Comparison of ENCODE assay signal across 8 cellular contexts in genomic region chr20:3751664-3752385, GRCh38. TPM values are rescaled to one million over a fixed set of nuclear protein-coding genes. Genes with fewer than 3 reads are reported as not detected.
DNase-seq lines count a peak whose midpoint lies in the region; ATAC-seq and TF ChIP-seq lines count a peak whose summit lies in the region.

No MANE protein-coding gene starts in this region.

- peak; percentile 19 to 61 for ATAC-seq in natural killer cell treated with Interleukin-12 subunit alpha and Interleukin-12 subunit beta and Interleukin-15 and Interleukin-18, amount 100 ng/mL, for 72 hours

- H3K9me3 Mint-ChIP-seq in IgD-negative memory B cell = no peaks in the 10 kb centered on the region
- no peaks in the 10 kb centered on the region for H3K9me3 Mint-ChIP-seq in natural killer cell treated with Interleukin-12 subunit alpha and Interleukin-12 subunit beta and Interleukin-15 and Interleukin-18, amount 100 ng/mL, for 72 hours

- peaks cover 0 to 15% (median 0%) of the 10 kb centered on the region in 4 donors for H3K4me1 ChIP-seq in tibial artery

- DNase-seq in activated CD4-positive, alpha-beta T cell treated with anti-CD3 and anti-CD28 coated beads, Interleukin-2, amount 50 U/mL, for 24 hours (ENCODE audit: low read depth in 1 of 2, low spot score in 1 of 2) = peak; percentile 23 to 28
- peak; percentile 63 for DNase-seq in epithelial cell of esophagus (ENCODE audit: low read depth)
- DNase-seq in natural killer cell treated with Interleukin-12 subunit alpha and Interleukin-12 subunit beta and Interleukin-15 and Interleukin-18, amount 100 ng/mL, for 72 hours (ENCODE audit: low spot score) = no peak
- DNase-seq in tibial artery = peak in 1 of 2 donors; percentile 38
- no peak for DNase-seq in NCI-H1048 (lab: John Stamatoyannopoulos, UW)
- DNase-seq in MG63 = no peak
- DNase-seq in ureter (ENCODE audit: low spot score) = no peak

- no peaks in the 10 kb centered on the region for H3K36me3 Mint-ChIP-seq in IgD-negative memory B cell
- no peaks in the 10 kb centered on the region for H3K36me3 Mint-ChIP-seq in natural killer cell treated with Interleukin-12 subunit alpha and Interleukin-12 subunit beta and Interleukin-15 and Interleukin-18, amount 100 ng/mL, for 72 hours

- H3K27ac Mint-ChIP-seq in IgD-negative memory B cell = peak overlapping the region in 1 of 3 donors; percentile 34
- no peak overlapping the region for H3K27ac Mint-ChIP-seq in natural killer cell treated with Interleukin-12 subunit alpha and Interleukin-12 subunit beta and Interleukin-15 and Interleukin-18, amount 100 ng/mL, for 72 hours

- peaks cover 2% of the 10 kb centered on the region for H3K27me3 Mint-ChIP-seq in IgD-negative memory B cell
- H3K27me3 Mint-ChIP-seq in natural killer cell treated with Interleukin-12 subunit alpha and Interleukin-12 subunit beta and Interleukin-15 and Interleukin-18, amount 100 ng/mL, for 72 hours = no peaks in the 10 kb centered on the region

- H3K9me3 ChIP-seq in tibial artery = no peaks in the 10 kb centered on the region
- H3K9me3 ChIP-seq in MG63 = no peaks in the 10 kb centered on the region

- H3K4me3 ChIP-seq in epithelial cell of esophagus (ENCODE audit: low read length) (peak overlapping the region; percentile 18), tibial artery (peak overlapping the region; percentile 32 to 44), MG63 (no peak overlapping the region)

- intact Hi-C loops in tibial artery (cut with DNase I; ENCODE audit: low total_unique reads) = no loop called here

- H3K4me3 Mint-ChIP-seq in IgD-negative memory B cell = peak overlapping the region; percentile 18 to 85 (median 48)
- no peak overlapping the region for H3K4me3 Mint-ChIP-seq in natural killer cell treated with Interleukin-12 subunit alpha and Interleukin-12 subunit beta and Interleukin-15 and Interleukin-18, amount 100 ng/mL, for 72 hours

- peaks cover 0 to 10% (median 5%) of the 10 kb centered on the region in 3 donors for H3K4me1 Mint-ChIP-seq in IgD-negative memory B cell
- peaks cover 0 to 7% of the 10 kb centered on the region in 2 donors for H3K4me1 Mint-ChIP-seq in natural killer cell treated with Interleukin-12 subunit alpha and Interleukin-12 subunit beta and Interleukin-15 and Interleukin-18, amount 100 ng/mL, for 72 hours (ENCODE audit: low read depth in 2 of 2)

- TF ChIP-seq CTCF in epithelial cell of esophagus (IDR thresholded peaks at IDR 0.05; ENCODE audit: insufficient read depth, low read depth, low read length, missing control alignments) (no peak), tibial artery (IDR thresholded peaks at IDR 0.05) (no peak)

- H3K27me3 ChIP-seq in tibial artery = peaks cover 0 to 35% of the 10 kb centered on the region in 2 donors
- H3K27me3 ChIP-seq in MG63 = no peaks in the 10 kb centered on the region

- H3K36me3 ChIP-seq in tibial artery = peaks cover 0 to 12% (median 0%) of the 10 kb centered on the region in 3 donors
- H3K36me3 ChIP-seq in MG63 = no peaks in the 10 kb centered on the region; the same call in 1 of the 2 replicates

- no peak overlapping the region for H3K27ac ChIP-seq in tibial artery

RNA-seq across cellular contexts. Expression of gene ADISSP, which starts 15.7 kb away (rescaled TPM):
- polyA plus RNA-seq in IgD-negative memory B cell = 30.0 TPM
- 10 to 100 TPM; 29.5 to 89.2 TPM for total RNA-seq in natural killer cell treated with Interleukin-12 subunit alpha and Interleukin-12 subunit beta and Interleukin-15 and Interleukin-18, amount 100 ng/mL, for 72 hours
- 42.8 and 66.6 TPM in 2 replicates for total RNA-seq in MG63 (2014; rRNA removed; shearing (Covaris generic); ENCODE audit: low replicate concordance)
- 36.6 TPM for total RNA-seq in ureter

RNA-seq across cellular contexts. Expression of gene HSPA12B, which starts 19.3 kb away (rescaled TPM):
- not detected for polyA plus RNA-seq in IgD-negative memory B cell
- not detected for total RNA-seq in natural killer cell treated with Interleukin-12 subunit alpha and Interleukin-12 subunit beta and Interleukin-15 and Interleukin-18, amount 100 ng/mL, for 72 hours
- total RNA-seq in MG63 (2014; rRNA removed; shearing (Covaris generic); ENCODE audit: low replicate concordance) = 0.03 TPM in 1 of 2 replicates, not detected in the other
- total RNA-seq in ureter = 9.7 TPM

RNA-seq across cellular contexts. Expression of gene SPEF1, which starts 29.4 kb away (rescaled TPM):
- not detected for polyA plus RNA-seq in IgD-negative memory B cell
- total RNA-seq in natural killer cell treated with Interleukin-12 subunit alpha and Interleukin-12 subunit beta and Interleukin-15 and Interleukin-18, amount 100 ng/mL, for 72 hours = under 1 TPM; 0.24 to 0.36 TPM
- 0.95 TPM in 1 of 2 replicates, not detected in the other for total RNA-seq in MG63 (2014; rRNA removed; shearing (Covaris generic); ENCODE audit: low replicate concordance)
- 0.29 TPM for total RNA-seq in ureter

RNA-seq across cellular contexts. Expression of gene CENPB, which starts 34.7 kb away (rescaled TPM):
- 1.1 TPM for polyA plus RNA-seq in IgD-negative memory B cell
- 100 to 1,000 TPM in 1 of 2 donors, 10 to 100 TPM in 1; 75.4 to 118 TPM for total RNA-seq in natural killer cell treated with Interleukin-12 subunit alpha and Interleukin-12 subunit beta and Interleukin-15 and Interleukin-18, amount 100 ng/mL, for 72 hours
- 50.0 and 81.5 TPM in 2 replicates for total RNA-seq in MG63 (2014; rRNA removed; shearing (Covaris generic); ENCODE audit: low replicate concordance)
- total RNA-seq in ureter = 84.1 TPM

RNA-seq across cellular contexts. Expression of gene SIGLEC1, which starts 39.4 kb away (rescaled TPM):
- not detected for polyA plus RNA-seq in IgD-negative memory B cell
- total RNA-seq in natural killer cell treated with Interleukin-12 subunit alpha and Interleukin-12 subunit beta and Interleukin-15 and Interleukin-18, amount 100 ng/mL, for 72 hours = under 1 TPM in 1 of 2 donors, not detected in 1; 0.08 TPM
- total RNA-seq in MG63 (2014; rRNA removed; shearing (Covaris generic); ENCODE audit: low replicate concordance) = not detected in 2 replicates
- 9.5 TPM for total RNA-seq in ureter

Comparison
In these comparisons a context has a peak if more than half of its experiments do, and no peak if none do; other contexts are left out.
1. DNase-seq: peak in activated CD4-positive, alpha-beta T cell treated with anti-CD3 and anti-CD28 coated beads, Interleukin-2, amount 50 U/mL, for 24 hours (2 of 2) and epithelial cell of esophagus (single experiment); none in natural killer cell treated with Interleukin-12 subunit alpha and Interleukin-12 subunit beta and Interleukin-15 and Interleukin-18, amount 100 ng/mL, for 72 hours (single experiment), NCI-H1048 (single experiment), MG63 (single experiment) and ureter (single experiment).
2. RNA of gene HSPA12B, which starts 19.3 kb away (total RNA-seq): 9.7 TPM in ureter (single experiment); 0.03 TPM in MG63 and not detected in natural killer cell treated with Interleukin-12 subunit alpha and Interleukin-12 subunit beta and Interleukin-15 and Interleukin-18, amount 100 ng/mL, for 72 hours; every median in the first group is over 10 times any median in the second.